7 cellular contexts compared by ENCODE assay signal in the genomic region with DNA sequence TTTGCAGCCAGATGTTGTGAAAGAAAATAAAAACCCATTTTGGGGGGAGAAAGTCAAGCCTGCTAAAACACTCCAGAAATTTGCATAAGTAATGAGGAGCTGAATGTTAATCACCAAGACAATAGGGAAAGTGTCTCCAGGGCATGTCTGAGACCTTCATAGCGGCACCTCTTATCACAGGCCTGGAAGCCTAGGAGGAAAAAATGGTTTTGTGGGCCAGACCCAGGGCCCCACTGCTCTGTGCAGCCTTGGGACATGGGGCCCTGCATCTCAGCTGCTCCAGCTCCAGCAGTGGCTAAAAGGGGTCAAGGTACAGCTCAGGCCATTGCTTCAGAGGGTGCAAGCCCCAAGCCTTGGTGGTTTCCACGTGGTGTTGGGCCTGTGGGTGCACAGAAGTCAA. TPM values are rescaled to one million over a fixed set of nuclear protein-coding genes. Genes with fewer than 3 reads are reported as not detected.
DNase-seq lines count a peak whose midpoint lies in the region; ATAC-seq, FAIRE-seq and TF ChIP-seq lines count a peak whose summit lies in the region.
"Not testable (repeated sequence)": the region's sequence is repeated elsewhere in the genome, so short reads cannot be mapped to it uniquely, and the experiment has no call there.
"Had no signal": no experiment of that assay in that cellular context is flagged by ENCODE, and none has a peak within 500 bp of the region (broad histone marks: within the 10 kb centered on the region; RNA-seq: fewer than 3 reads in every experiment).

No MANE protein-coding gene starts in this region.

- not testable (repeated sequence) for TF ChIP-seq EP300 in A549 (IDR thresholded peaks at IDR 0.05)

- peak overlapping the region; percentile 39 for H3K27ac Mint-ChIP-seq in memory B cell
- not testable (repeated sequence) for H3K27ac Mint-ChIP-seq in osteocyte (ENCODE audit: unreplicated experiment)

- H3K4me3 Mint-ChIP-seq in memory B cell; osteocyte (ENCODE audit: unreplicated experiment): not testable (repeated sequence)

- H3K4me1 Mint-ChIP-seq in memory B cell; osteocyte (ENCODE audit: unreplicated experiment): not testable (repeated sequence)

- CTCF ChIA-PET in A549 (lab: Yijun Ruan, JAX); HEK293 (lab: Yijun Ruan, JAX): not testable (repeated sequence)

- not testable (repeated sequence) for ATAC-seq in A549; memory B cell (ENCODE audit: low read depth); psoas muscle

- H3K4me3 ChIP-seq in A549; HEK293 (ENCODE audit: low read depth, low read length); psoas muscle: not testable (repeated sequence)

- intact Hi-C loops in psoas muscle (cut with DNase I): loop anchor here in 1 of 2 donors (10.0 kb wide), 1 partner anchor 761 kb away; no protein-coding TSS in a partner anchor

- POLR2A ChIA-PET in A549 (lab: Yijun Ruan, JAX); HEK293 (lab: Yijun Ruan, JAX): not testable (repeated sequence)

- not testable (repeated sequence) for DNase-seq in A549 (ENCODE audit: low read depth in 1 of 2, low spot score in 1 of 2); memory B cell (ENCODE audit: low spot score in 2 of 2); psoas muscle
- peak; percentile 36 for DNase-seq in osteocyte (ENCODE audit: extremely low spot score, unreplicated experiment)

- not testable (repeated sequence) for H3K9me3 Mint-ChIP-seq in memory B cell; osteocyte (ENCODE audit: unreplicated experiment)

- H3K36me3 Mint-ChIP-seq in memory B cell: peaks cover 11% of the 10 kb centered on the region
- not testable (repeated sequence) for H3K36me3 Mint-ChIP-seq in osteocyte (ENCODE audit: unreplicated experiment)

- not testable (repeated sequence) for TF ChIP-seq CTCF in A549 (IDR thresholded peaks at IDR 0.05); HEK293 (tag by site-specific recombination; IDR thresholded peaks at IDR 0.05); osteocyte (IDR thresholded peaks at IDR 0.05); psoas muscle (IDR thresholded peaks at IDR 0.05)

- not testable (repeated sequence) for H3K9me3 ChIP-seq in A549; HEK293 (ENCODE audit: control insufficient read depth, insufficient read depth, low read depth, low read length); psoas muscle

- not testable (repeated sequence) for H3K27me3 ChIP-seq in psoas muscle (ENCODE audit: insufficient read depth in 3 of 3, low read length in 2 of 3)

- not testable (repeated sequence) for TF ChIP-seq POLR2A in A549 (IDR thresholded peaks at IDR 0.05; ENCODE audit: low read length)

- FAIRE-seq in A549 (lab: Jason Lieb, UNC): not testable (repeated sequence)

- H3K27ac ChIP-seq in A549; HEK293 (ENCODE audit: extremely low read depth, low read depth, low read length): not testable (repeated sequence)
- peak overlapping the region; percentile 76 for H3K27ac ChIP-seq in psoas muscle

- H3K4me2 ChIP-seq in A549: not testable (repeated sequence)

- H3K4me1 ChIP-seq in A549; HEK293 (ENCODE audit: control insufficient read depth, insufficient read depth, low read length): not testable (repeated sequence)
- H3K4me1 ChIP-seq in psoas muscle: peaks cover 12% of the 10 kb centered on the region

- not testable (repeated sequence) for H3K27me3 Mint-ChIP-seq in memory B cell; osteocyte (ENCODE audit: unreplicated experiment)

- 9% methylated on average over 2 of the region's 2 CpGs for WGBS in A549 (ENCODE audit: missing lambda C conversion rate)
- 82 to 86% (median 83%) methylated on average over 2 of the region's 2 CpGs for WGBS in psoas muscle, 3 donors

- not testable (repeated sequence) for H3K36me3 ChIP-seq in HEK293 (ENCODE audit: control insufficient read depth in 2 of 2, insufficient read depth in 1 of 2, low read length in 2 of 2); psoas muscle (ENCODE audit: insufficient read depth in 1 of 2, low read depth in 1 of 2)

- TF ChIP-seq RAD21 in A549 (conservative IDR thresholded peaks at IDR 0.05 in 1 of 2, IDR thresholded peaks at IDR 0.05 in 1 of 2): not testable (repeated sequence)

TF ChIP-seq in A549, 52 proteins besides CTCF, POLR2A, EP300 and RAD21:
- TF ChIP-seq ZFP36 (IDR thresholded peaks at IDR 0.05; ENCODE audit: borderline replicate concordance, partially characterized antibody): peak; percentile 50
TF ChIP-seq in A549: peak in this region for 1; not testable (repeated sequence) for 51.

TF ChIP-seq in HEK293, 187 proteins besides CTCF, POLR2A, EP300 and RAD21:
- TF ChIP-seq SETDB1 (IDR thresholded peaks at IDR 0.05; ENCODE audit: insufficient read length, low read length) (peak; percentile 63), ZNF585B (tag by site-specific recombination; IDR thresholded peaks at IDR 0.05) (peak; percentile 95)

RNA-seq across cellular contexts. Expression of gene TXLNB, which starts 57.6 kb away (rescaled TPM):
- 0.01 TPM in 1 of 2 replicates, not detected in the other for polyA plus RNA-seq in A549 (2011; rRNA removed)
- polyA plus RNA-seq in A549 (2012; cell fraction: cytosol; rRNA removed): not detected in 2 replicates
- not detected in 2 replicates for polyA plus RNA-seq in A549 (2012; cell fraction: nucleus; rRNA removed)
- not detected in 3 replicates for polyA plus RNA-seq in A549 (2017; fragmentation: RNase III; extraction: RNeasy Plus Mini Kit Qiagen cat#74134 plus additional on column Dnase treatment)
- not detected in 2 replicates for polyA minus RNA-seq in A549 (2011; rRNA and poly(A)+ RNA removed)
- 0.08 TPM in 1 of 2 replicates, not detected in the other for total RNA-seq in osteocyte
- 100 to 1,000 TPM; 128 to 230 (median 158) TPM for total RNA-seq in psoas muscle
- 10 to 100 TPM in 2 of 3 donors, 1 to 10 TPM in 1; 1.8 to 40.7 (median 32.1) TPM for polyA plus RNA-seq in psoas muscle
- total RNA-seq: A673, Caco-2 had no signal

Comparison
In these comparisons a context has a peak if more than half of its experiments do, and no peak if none do; other contexts are left out.
1. RNA of gene TXLNB, which starts 57.6 kb away (total RNA-seq): 128 to 230 TPM in psoas muscle; 0.08 TPM in osteocyte; every median in the first group is over 100 times any median in the second.